Comparison of ENCODE assay signal across 20 cellular contexts in genomic region chr7:47332681-47333080, GRCh38.
"Had no signal": no experiment of that assay in that cellular context is flagged by ENCODE, and none has a peak within 500 bp of the region (broad histone marks: within the 10 kb centered on the region; RNA-seq: fewer than 3 reads in every experiment).

No MANE protein-coding gene starts in this region.

- ATAC-seq: activated CD8-positive, alpha-beta T cell treated with anti-CD3 and anti-CD28 coated beads, Interleukin-2, amount 10 ng/mL, durations not matched to agents 7 days and 5 days; activated T-cell treated with anti-CD3 and anti-CD28 coated beads, Interleukin-2, amount 50 U/mL, for 72 hours; body of pancreas; naive thymus-derived CD8-positive, alpha-beta T cell; psoas muscle; sciatic nerve had no signal

- H3K9me3 Mint-ChIP-seq: naive thymus-derived CD8-positive, alpha-beta T cell; WTC11 had no signal

- H3K36me3 Mint-ChIP-seq: activated naive CD8-positive, alpha-beta T cell; naive thymus-derived CD8-positive, alpha-beta T cell; WTC11 had no signal

- H3K9me3 ChIP-seq: body of pancreas, psoas muscle, thoracic aorta had no signal

- DNase-seq: activated CD4-positive, alpha-beta T cell treated with anti-CD3 and anti-CD28 coated beads for 4 hours; activated CD8-positive, alpha-beta memory T cell treated with anti-CD3 and anti-CD28 coated beads, Interleukin-2, amount 50 U/mL, for 48 hours; activated CD8-positive, alpha-beta T cell treated with anti-CD3 and anti-CD28 coated beads, Interleukin-2, amount 10 ng/mL, durations not matched to agents 7 days and 5 days; activated gamma-delta T cell treated with Interleukin-2 at 50 U/mL for 16 hours; activated T-cell treated with anti-CD3 and anti-CD28 coated beads, Interleukin-2, amount 50 U/mL, for 72 hours; amniotic stem cell; body of pancreas; effector CD8-positive, alpha-beta T cell; foreskin fibroblast; left cardiac atrium; mammary epithelial cell; naive thymus-derived CD8-positive, alpha-beta T cell; psoas muscle; stimulated activated CD4-positive, alpha-beta T cell treated with anti-CD3 and anti-CD28 coated beads, Interleukin-2, amount 100 ng/mL, for 24 hours had no signal

- H3K27ac Mint-ChIP-seq: activated CD8-positive, alpha-beta T cell treated with anti-CD3 and anti-CD28 coated beads, Interleukin-2, amount 10 ng/mL, durations not matched to agents 7 days and 5 days; activated naive CD8-positive, alpha-beta T cell; activated T-cell treated with anti-CD3 and anti-CD28 coated beads, Interleukin-2, amount 50 U/mL, for 72 hours; naive thymus-derived CD8-positive, alpha-beta T cell had no signal

- H3K27me3 ChIP-seq: body of pancreas had no signal

- FAIRE-seq: TTC549 had no signal

- H3K4me3 Mint-ChIP-seq: activated CD8-positive, alpha-beta T cell treated with anti-CD3 and anti-CD28 coated beads, Interleukin-2, amount 10 ng/mL, durations not matched to agents 7 days and 5 days; activated naive CD8-positive, alpha-beta T cell; activated T-cell treated with anti-CD3 and anti-CD28 coated beads, Interleukin-2, amount 50 U/mL, for 72 hours; central memory CD8-positive, alpha-beta T cell; naive thymus-derived CD8-positive, alpha-beta T cell; WTC11 had no signal

- H3K36me3 ChIP-seq: thoracic aorta had no signal

- H3K4me1 Mint-ChIP-seq: central memory CD8-positive, alpha-beta T cell; naive thymus-derived CD8-positive, alpha-beta T cell had no signal

- H3K27me3 Mint-ChIP-seq: activated naive CD8-positive, alpha-beta T cell; central memory CD8-positive, alpha-beta T cell had no signal

- H3K27ac ChIP-seq: body of pancreas, psoas muscle, thoracic aorta had no signal

- H3K4me3 ChIP-seq: body of pancreas, psoas muscle, thoracic aorta had no signal
